Comparison of ENCODE assay signal across 8 cellular contexts in the genomic region with DNA sequence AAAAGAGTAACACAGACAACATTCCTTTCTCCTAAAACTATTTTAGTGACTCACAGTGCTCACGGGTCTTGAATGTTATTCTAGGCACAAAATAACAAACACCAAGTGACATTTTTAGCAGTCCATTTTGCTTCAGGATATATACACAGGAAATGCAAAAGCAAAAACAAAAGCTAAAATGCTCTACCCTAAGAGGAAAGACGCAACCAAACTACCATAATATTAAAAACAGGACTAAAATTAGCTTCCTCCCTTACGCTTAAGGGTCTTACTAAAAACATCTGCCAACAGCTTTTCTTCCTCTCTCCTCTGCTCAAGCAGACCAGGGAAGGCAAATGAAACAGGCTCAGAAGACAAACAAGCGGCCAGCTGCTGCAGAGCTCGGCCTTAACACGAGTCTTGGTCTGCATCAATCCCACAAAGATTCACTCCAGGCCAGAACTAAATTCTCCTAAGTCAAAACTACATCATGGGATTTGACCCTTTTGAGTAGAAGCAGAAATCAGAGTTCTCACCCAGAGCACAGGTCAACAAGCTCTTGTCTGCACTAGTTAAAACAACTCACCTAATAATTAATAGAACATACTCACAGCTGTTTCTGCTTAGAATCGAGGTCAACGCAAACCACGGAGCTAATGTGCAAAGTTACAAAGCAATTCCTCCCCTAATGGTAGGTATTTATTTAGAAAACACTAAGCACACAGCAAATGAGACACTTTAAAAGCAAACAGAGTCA.
DNase-seq lines count a peak whose midpoint lies in the region; ATAC-seq and TF ChIP-seq lines count a peak whose summit lies in the region.

No MANE protein-coding gene starts in this region.

- peak overlapping the region; percentile 88 for H3K27ac ChIP-seq in GM23248

- peaks cover 5% of the 10 kb centered on the region for H3K27me3 Mint-ChIP-seq in nephron progenitor cell (ENCODE audit: low read depth, poor library complexity)

- H3K4me2 ChIP-seq in GM23248 (ENCODE audit: unreplicated experiment) = peak overlapping the region; percentile 79

- H3K4me1 Mint-ChIP-seq in nephron progenitor cell = peaks cover 92% of the 10 kb centered on the region

- TF ChIP-seq CTCF in nephron progenitor cell (IDR thresholded peaks at IDR 0.05) = no peak

- in situ Hi-C loops in GM23248 (cut with MboI) = no loop called here

- peaks cover 46% of the 10 kb centered on the region for H3K4me1 ChIP-seq in GM23248 (ENCODE audit: insufficient read depth)

- peak overlapping the region; percentile 72 for H3K9ac ChIP-seq in GM23248

- H3K36me3 ChIP-seq in GM23248 (ENCODE audit: low read depth) = no peaks in the 10 kb centered on the region

- H3K4me3 Mint-ChIP-seq in nephron progenitor cell = peak overlapping the region; percentile 37

- WGBS in GM23248 (ENCODE audit: low coverage in 1 of 2, low lambda C conversion rate in 2 of 2, missing lambda C conversion rate in 2 of 2), 2 experiments = 4 to 6% methylated on average over 9 of the region's 9 CpGs

- peak; percentile 42 for DNase-seq in COLO668 (lab: John Stamatoyannopoulos, UW; ENCODE audit: unreplicated experiment)
- peak; percentile 83 for DNase-seq in GM23248
- DNase-seq in SHP77 (lab: John Stamatoyannopoulos, UW) = peak; percentile 56 to 64
- DNase-seq in epidermal melanocyte (ENCODE audit: insufficient read length, low spot score) = peak; percentile 69
- no peak for DNase-seq in nephron progenitor cell
- DNase-seq in stimulated activated CD4-positive, alpha-beta T cell treated with anti-CD3 and anti-CD28 coated beads, Interleukin-2, amount 100 ng/mL, for 48 hours = no peak
- no peak for DNase-seq in activated gamma-delta T cell treated with Interleukin-2 at 50 U/mL for 16 hours

- H3K79me2 ChIP-seq in GM23248 (ENCODE audit: insufficient read depth) = peaks cover 52% of the 10 kb centered on the region

- H2AFZ ChIP-seq in GM23248 = no peak overlapping the region

- ATAC-seq in HG03342 (IDR thresholded peaks at IDR 0.05; ENCODE audit: unreplicated experiment) = no peak

- peak overlapping the region; percentile 60 for H3K4me3 ChIP-seq in GM23248

- H3K9me3 Mint-ChIP-seq in nephron progenitor cell = no peaks in the 10 kb centered on the region

- H3K9me2 ChIP-seq in GM23248 (ENCODE audit: insufficient read depth) = no peaks in the 10 kb centered on the region

- H3K27me3 ChIP-seq in GM23248 (replicated peaks; ENCODE audit: insufficient read depth) = no peaks in the 10 kb centered on the region

- H3K36me3 Mint-ChIP-seq in nephron progenitor cell (ENCODE audit: low read depth) = no peaks in the 10 kb centered on the region

- H3K27ac Mint-ChIP-seq in nephron progenitor cell = peak overlapping the region; percentile 81

- H4K20me1 ChIP-seq in GM23248 (ENCODE audit: insufficient read depth) = no peaks in the 10 kb centered on the region

- peaks cover 47% of the 10 kb centered on the region for H3F3A ChIP-seq in GM23248 (ENCODE audit: insufficient read depth)

- H3K9me3 ChIP-seq in GM23248 (ENCODE audit: low read depth) = no peaks in the 10 kb centered on the region

Comparison
In these comparisons a context has a peak if more than half of its experiments do, and no peak if none do; other contexts are left out.
1. DNase-seq: peak in COLO668 (single experiment), GM23248 (single experiment), SHP77 (2 of 2) and epidermal melanocyte (single experiment); none in nephron progenitor cell (single experiment), stimulated activated CD4-positive, alpha-beta T cell treated with anti-CD3 and anti-CD28 coated beads, Interleukin-2, amount 100 ng/mL, for 48 hours (0 of 2) and activated gamma-delta T cell treated with Interleukin-2 at 50 U/mL for 16 hours (single experiment).